In the genomic region with DNA sequence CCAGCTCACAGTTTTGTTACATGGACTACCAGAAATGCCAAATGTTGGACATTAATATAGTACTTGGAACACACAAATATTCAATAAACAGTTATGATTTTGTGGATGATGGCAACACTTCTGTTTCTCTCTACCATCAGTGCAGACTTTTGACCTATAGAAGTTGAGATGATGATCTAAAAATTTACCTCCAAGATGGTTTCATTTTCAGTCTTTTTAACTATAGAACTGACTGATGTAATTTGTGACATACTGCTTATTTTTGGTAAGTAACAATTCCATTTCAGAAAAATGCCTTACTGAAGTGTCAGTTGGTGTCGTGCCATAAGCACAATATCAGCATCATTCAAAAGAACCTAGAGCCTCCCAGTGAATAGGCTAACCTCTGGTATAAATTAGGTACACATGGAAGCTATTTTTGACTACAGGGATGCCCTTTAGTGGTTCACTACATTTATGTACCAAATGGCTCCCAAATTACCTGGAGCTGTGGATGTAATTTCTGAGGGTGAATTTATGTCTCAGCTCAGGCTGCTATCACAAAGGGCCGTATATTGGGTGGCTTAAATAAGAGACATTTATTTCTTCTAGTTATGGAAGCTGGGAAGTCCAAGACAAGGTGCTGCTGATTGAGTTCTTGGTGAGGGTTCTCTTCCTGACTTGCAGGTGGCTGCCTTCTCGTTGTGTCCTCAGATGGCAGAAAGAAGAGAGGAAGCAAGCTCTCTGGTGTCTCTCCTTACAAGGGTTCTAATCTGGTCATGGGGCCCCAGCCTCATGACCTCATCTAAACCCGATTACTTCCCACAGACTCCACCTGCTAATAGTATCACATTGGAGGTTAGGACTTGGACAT, we compare ENCODE assay signal across 12 cellular contexts.
DNase-seq lines count a peak whose midpoint lies in the region; ATAC-seq and FAIRE-seq lines count a peak whose summit lies in the region.
"Had no signal": no experiment of that assay in that cellular context is flagged by ENCODE, and none has a peak within 500 bp of the region (broad histone marks: within the 10 kb centered on the region; RNA-seq: fewer than 3 reads in every experiment).

No MANE protein-coding gene starts in this region.

- ATAC-seq in GM18867 (IDR thresholded peaks at IDR 0.05; ENCODE audit: unreplicated experiment) (peak; percentile 24), GM21515 (IDR thresholded peaks at IDR 0.05; ENCODE audit: unreplicated experiment) (peak; percentile 28), HG03442 (IDR thresholded peaks at IDR 0.05; ENCODE audit: unreplicated experiment) (peak; percentile 18), memory B cell (ENCODE audit: low read depth) (no peak)
- ATAC-seq: GM23338 had no signal

- H3K9me3 Mint-ChIP-seq in memory B cell = peaks cover 3% of the 10 kb centered on the region
- H3K9me3 Mint-ChIP-seq: CD4-positive, alpha-beta T cell; GM23338 had no signal

- H3K27me3 Mint-ChIP-seq in memory B cell = no peaks in the 10 kb centered on the region
- H3K27me3 Mint-ChIP-seq: CD4-positive, alpha-beta T cell had no signal

- FAIRE-seq in frontal cortex (lab: Jason Lieb, UNC) = no peak

- peak overlapping the region; percentile 73 for H3K27ac Mint-ChIP-seq in memory B cell
- H3K27ac Mint-ChIP-seq: CD4-positive, alpha-beta T cell; GM23338 had no signal

- no peak overlapping the region for H3K4me3 Mint-ChIP-seq in memory B cell
- H3K4me3 Mint-ChIP-seq: CD4-positive, alpha-beta T cell; GM23338 had no signal

- H3K36me3 Mint-ChIP-seq in memory B cell = peaks cover 3% of the 10 kb centered on the region

- peaks cover 29% of the 10 kb centered on the region for H3K4me1 Mint-ChIP-seq in memory B cell
- H3K4me1 Mint-ChIP-seq: GM23338 had no signal

- DNase-seq in memory B cell (ENCODE audit: low spot score in 2 of 2) (no peak), NCI-H748 treated with DMSO at 0.1 percent for 48 hours (lab: John Stamatoyannopoulos, UW) (no peak), NCI-H1436 (lab: John Stamatoyannopoulos, UW) (no peak), frontal cortex (ENCODE audit: low spot score in 2 of 2) (no peak)
- DNase-seq: activated T-cell treated with anti-CD3 and anti-CD28 coated beads, Interleukin-2, amount 50 U/mL, for 48 hours; CD4-positive, alpha-beta T cell; NCI-H1105 treated with DMSO at 0.1 percent for 48 hours; NCI-H226 had no signal
